ENCODE assay signal across 8 cellular contexts in genomic region chr10:8054498-8055407, GRCh38. TPM values are rescaled to one million over a fixed set of nuclear protein-coding genes. Genes with fewer than 3 reads are reported as not detected.
DNase-seq lines count a peak whose midpoint lies in the region; ATAC-seq and TF ChIP-seq lines count a peak whose summit lies in the region.

Gene GATA3, plus strand, starts transcription at chr10:8054688. Its CDS starts 968 bp downstream, at chr10:8055656.

- TF ChIP-seq POLR2A in gastroesophageal sphincter (IDR thresholded peaks at IDR 0.05): no peak

- TF ChIP-seq EP300 in gastroesophageal sphincter (IDR thresholded peaks at IDR 0.05): no peak

- H3K4me3 ChIP-seq in DND-41 (ENCODE audit: low read depth in 1 of 2, low read length in 2 of 2) (peak within 1 kb of the TSS; percentile 32 to 65), NT2/D1 (ENCODE audit: insufficient read length, low read depth) (peak within 1 kb of the TSS; percentile 62), gastroesophageal sphincter (peak within 1 kb of the TSS; percentile 22 to 51)

- H3K79me2 ChIP-seq in DND-41 (ENCODE audit: insufficient read depth, low read length): peaks cover 61% of the 10 kb centered on the region

- 3 to 6% methylated on average over 15 to 29 of the region's 65 CpGs for WGBS in gastroesophageal sphincter (ENCODE audit: low coverage in 1 of 2), 2 donors

- ATAC-seq in DND-41 (ENCODE audit: insufficient read depth, low read depth): peak; percentile 60
- ATAC-seq in GM21825 (IDR thresholded peaks at IDR 0.05; ENCODE audit: unreplicated experiment): peak; percentile 39
- no peak for ATAC-seq in gastroesophageal sphincter

- no peaks in the 10 kb centered on the region for H3K9me3 Mint-ChIP-seq in activated T-helper 1 cell treated with anti-CD3 and anti-CD28 coated beads, Interleukin-12 subunit alpha, Interleukin-12 subunit beta, Interleukin-2, Interleukin-4 antibody, amounts not matched to agents 30 ng/mL and 10 ng/mL and 1 ng/mL, durations not matched to agents 14 hours and 24 hours and 36 hours

- peaks cover 34% of the 10 kb centered on the region for H3K36me3 Mint-ChIP-seq in activated T-helper 1 cell treated with anti-CD3 and anti-CD28 coated beads, Interleukin-12 subunit alpha, Interleukin-12 subunit beta, Interleukin-2, Interleukin-4 antibody, amounts not matched to agents 30 ng/mL and 10 ng/mL and 1 ng/mL, durations not matched to agents 14 hours and 24 hours and 36 hours (ENCODE audit: low read depth)

- H3K27ac Mint-ChIP-seq in activated T-helper 1 cell treated with anti-CD3 and anti-CD28 coated beads, Interleukin-12 subunit alpha, Interleukin-12 subunit beta, Interleukin-2, Interleukin-4 antibody, amounts not matched to agents 30 ng/mL and 10 ng/mL and 1 ng/mL, durations not matched to agents 14 hours and 24 hours and 36 hours: peak within 1 kb of the TSS; percentile 99

- H3K27me3 ChIP-seq in DND-41 (ENCODE audit: insufficient read depth, low read length, poor library complexity) (no peaks in the 10 kb centered on the region), NT2/D1 (ENCODE audit: insufficient read depth, insufficient read length) (peaks cover 22% of the 10 kb centered on the region), gastroesophageal sphincter (peaks cover 98% of the 10 kb centered on the region)

- H3K27me3 Mint-ChIP-seq in activated T-helper 1 cell treated with anti-CD3 and anti-CD28 coated beads, Interleukin-12 subunit alpha, Interleukin-12 subunit beta, Interleukin-2, Interleukin-4 antibody, amounts not matched to agents 30 ng/mL and 10 ng/mL and 1 ng/mL, durations not matched to agents 14 hours and 24 hours and 36 hours (ENCODE audit: insufficient read depth): peaks cover 19% of the 10 kb centered on the region

- peak; percentile 89 for DNase-seq in DND-41
- DNase-seq in NT2/D1 (ENCODE audit: low read depth, low spot score): no peak
- peak; percentile 82 for DNase-seq in activated T-helper 1 cell treated with anti-CD3 and anti-CD28 coated beads, Interleukin-12 subunit alpha, Interleukin-12 subunit beta, Interleukin-2, Interleukin-4 antibody, amounts not matched to agents 30 ng/mL and 10 ng/mL and 1 ng/mL, durations not matched to agents 14 hours and 24 hours and 36 hours (ENCODE audit: low spot score)
- DNase-seq in retina: peak; percentile 78
- DNase-seq in kidney glomerular epithelial cell (lab: John Stamatoyannopoulos, UW): no peak
- no peak for DNase-seq in NCI-H1048 (lab: John Stamatoyannopoulos, UW)

- intact Hi-C loops in activated T-helper 1 cell treated with anti-CD3 and anti-CD28 coated beads, Interleukin-12 subunit alpha, Interleukin-12 subunit beta, Interleukin-2, Interleukin-4 antibody, amounts not matched to agents 30 ng/mL and 10 ng/mL and 1 ng/mL, durations not matched to agents 14 hours and 24 hours and 36 hours (cut with micrococcal nuclease): loop anchor here (1.0 to 10.0 kb wide), 9 partner anchors 128 to 1020 kb away; partner anchors contain the start of genes ATP5F1C and KIN

- peaks cover 29% of the 10 kb centered on the region for H4K20me1 ChIP-seq in DND-41 (ENCODE audit: insufficient read depth, low read length)

- peak within 1 kb of the TSS; percentile 57 for H2AFZ ChIP-seq in DND-41 (ENCODE audit: low read depth, low read length)

- no peak for TF ChIP-seq CTCF in DND-41 (IDR thresholded peaks at IDR 0.05; ENCODE audit: borderline replicate concordance, extremely low read depth, low read length, poor library complexity, severe bottlenecking)
- TF ChIP-seq CTCF in gastroesophageal sphincter (IDR thresholded peaks at IDR 0.05): no peak

- peak within 1 kb of the TSS; percentile 70 for H3K4me2 ChIP-seq in DND-41 (ENCODE audit: insufficient read depth, low read length)

- H3K9me3 ChIP-seq in DND-41 (ENCODE audit: insufficient read depth, low read length, severe bottlenecking) (no peaks in the 10 kb centered on the region), NT2/D1 (ENCODE audit: insufficient read depth, low read length) (no peaks in the 10 kb centered on the region), gastroesophageal sphincter (no peaks in the 10 kb centered on the region)

- H3K36me3 ChIP-seq in DND-41 (ENCODE audit: insufficient read depth, low read length) (peaks cover 46% of the 10 kb centered on the region), NT2/D1 (ENCODE audit: insufficient read depth, insufficient read length, low read length) (peaks cover 16% of the 10 kb centered on the region), gastroesophageal sphincter (no peaks in the 10 kb centered on the region)

- H3K9ac ChIP-seq in DND-41 (ENCODE audit: low read depth, low read length) (peak within 1 kb of the TSS; percentile 94), NT2/D1 (ENCODE audit: insufficient read length, low read depth) (peak within 1 kb of the TSS; percentile 82)

- H3K4me1 ChIP-seq in DND-41 (ENCODE audit: insufficient read depth, low read length) (peaks cover 33% of the 10 kb centered on the region), NT2/D1 (ENCODE audit: insufficient read depth, insufficient read length) (no peaks in the 10 kb centered on the region), gastroesophageal sphincter (peaks cover 0 to 64% (median 41%) of the 10 kb centered on the region in 3 donors)

- H3K27ac ChIP-seq in DND-41 (ENCODE audit: low read length): peak within 1 kb of the TSS; percentile 95
- H3K27ac ChIP-seq in gastroesophageal sphincter: no peak within 1 kb of the TSS

- peak within 1 kb of the TSS; percentile 99 for H3K4me3 Mint-ChIP-seq in activated T-helper 1 cell treated with anti-CD3 and anti-CD28 coated beads, Interleukin-12 subunit alpha, Interleukin-12 subunit beta, Interleukin-2, Interleukin-4 antibody, amounts not matched to agents 30 ng/mL and 10 ng/mL and 1 ng/mL, durations not matched to agents 14 hours and 24 hours and 36 hours

- H3K4me1 Mint-ChIP-seq in activated T-helper 1 cell treated with anti-CD3 and anti-CD28 coated beads, Interleukin-12 subunit alpha, Interleukin-12 subunit beta, Interleukin-2, Interleukin-4 antibody, amounts not matched to agents 30 ng/mL and 10 ng/mL and 1 ng/mL, durations not matched to agents 14 hours and 24 hours and 36 hours (ENCODE audit: low read depth): peaks cover 49% of the 10 kb centered on the region

RNA-seq across cellular contexts. Expression of gene GATA3, which starts in this region (rescaled TPM):
- 79.5 TPM in 2 replicates for total RNA-seq in activated T-helper 1 cell treated with anti-CD3 and anti-CD28 coated beads, Interleukin-12 subunit alpha, Interleukin-12 subunit beta, Interleukin-2, Interleukin-4 antibody, amounts not matched to agents 30 ng/mL and 10 ng/mL and 1 ng/mL, durations not matched to agents 14 hours and 24 hours and 36 hours
- total RNA-seq in gastroesophageal sphincter: under 1 TPM in 1 of 4 donors, not detected in 3; 0.35 TPM

Comparison
In these comparisons a context has a peak if more than half of its experiments do, and no peak if none do; other contexts are left out.
1. RNA of gene GATA3 (total RNA-seq): 79.5 TPM in activated T-helper 1 cell treated with anti-CD3 and anti-CD28 coated beads, Interleukin-12 subunit alpha, Interleukin-12 subunit beta, Interleukin-2, Interleukin-4 antibody, amounts not matched to agents 30 ng/mL and 10 ng/mL and 1 ng/mL, durations not matched to agents 14 hours and 24 hours and 36 hours; 0.35 TPM in gastroesophageal sphincter; every median in the first group is over 10 times any median in the second.
2. DNase-seq: peak in DND-41 (single experiment), activated T-helper 1 cell treated with anti-CD3 and anti-CD28 coated beads, Interleukin-12 subunit alpha, Interleukin-12 subunit beta, Interleukin-2, Interleukin-4 antibody, amounts not matched to agents 30 ng/mL and 10 ng/mL and 1 ng/mL, durations not matched to agents 14 hours and 24 hours and 36 hours (single experiment) and retina (single experiment); none in NT2/D1 (single experiment), kidney glomerular epithelial cell (single experiment) and NCI-H1048 (single experiment).
3. Peak in every context shown above with its lines, with median percentiles within 50 percentile points of each other: H3K4me3 ChIP-seq.